Comparison of ENCODE assay signal across 12 cellular contexts in genomic region chr13:20359335-20359734, GRCh38.
DNase-seq lines count a peak whose midpoint lies in the region; ATAC-seq and TF ChIP-seq lines count a peak whose summit lies in the region.
"Had no signal": no experiment of that assay in that cellular context is flagged by ENCODE, and none has a peak within 500 bp of the region (broad histone marks: within the 10 kb centered on the region; RNA-seq: fewer than 3 reads in every experiment).

No MANE protein-coding gene starts in this region.

- peaks cover 26 to 27% of the 10 kb centered on the region in 2 donors for H3K4me1 Mint-ChIP-seq in natural killer cell treated with Interleukin-12 subunit alpha and Interleukin-12 subunit beta and Interleukin-15 and Interleukin-18, amount 100 ng/mL, for 72 hours (ENCODE audit: low read depth in 2 of 2)
- H3K4me1 Mint-ChIP-seq in natural killer cell (peaks cover 12 to 23% of the 10 kb centered on the region in 2 donors), H9 (peaks cover 12 to 15% of the 10 kb centered on the region in 2 experiments)

- H3K9ac ChIP-seq in H9 (ENCODE audit: extremely low read depth, insufficient read length, low read length) = no peak overlapping the region

- H4K91ac ChIP-seq in H9 (ENCODE audit: insufficient read length, low read depth, low read length) = no peak overlapping the region

- no peak overlapping the region for H3K18ac ChIP-seq in H9 (ENCODE audit: insufficient read length, low read depth, low read length)

- DNase-seq in natural killer cell treated with Interleukin-12 subunit alpha and Interleukin-12 subunit beta and Interleukin-15 and Interleukin-18, amount 100 ng/mL, for 72 hours (ENCODE audit: low spot score) = no peak
- no peak for DNase-seq in natural killer cell
- DNase-seq in SJSA1 (ENCODE audit: low read depth in 1 of 2, low spot score in 2 of 2) = peak; percentile 76
- DNase-seq in fibroblast of the aortic adventitia (ENCODE audit: low read depth) = peak; percentile 94
- no peak for DNase-seq in H9
- no peak for DNase-seq in ovary
- no peak for DNase-seq in KG1 (lab: John Stamatoyannopoulos, UW)
- DNase-seq: activated T-cell treated with anti-CD3 and anti-CD28 coated beads for 4 hours, COR-L47, Right ventricle myocardium superior, uterus had no signal

- no peak overlapping the region for H2BK5ac ChIP-seq in H9 (ENCODE audit: insufficient read length, low read length)

- H3K9me3 ChIP-seq in SJSA1 (replicated peaks) (no peaks in the 10 kb centered on the region), H9 (ENCODE audit: control insufficient read depth, low read depth, low read length) (no peaks in the 10 kb centered on the region), ovary (no peaks in the 10 kb centered on the region)
- H3K9me3 ChIP-seq: uterus had no signal

- intact Hi-C loops in natural killer cell (cut with micrococcal nuclease) (no loop called here), ovary (cut with DNase I) (no loop called here)

- TF ChIP-seq CTCF in natural killer cell (IDR thresholded peaks at IDR 0.05) = no peak
- no peak for TF ChIP-seq CTCF in fibroblast of the aortic adventitia (IDR thresholded peaks at IDR 0.05; ENCODE audit: insufficient read depth, low read length)
- TF ChIP-seq CTCF in H9 (conservative IDR thresholded peaks at IDR 0.05) = no peak
- no peak for TF ChIP-seq CTCF in ovary (IDR thresholded peaks at IDR 0.05)

- no peak overlapping the region for H2BK120ac ChIP-seq in H9 (ENCODE audit: low read depth, low read length, poor library complexity, severe bottlenecking)

- no peak overlapping the region for H2AK5ac ChIP-seq in H9 (ENCODE audit: insufficient read length, low read length)

- no peak overlapping the region for H4K8ac ChIP-seq in H9 (replicated peaks; ENCODE audit: insufficient read length, low read depth, low read length)

- H3T11ph ChIP-seq in H9 (ENCODE audit: low read length) = no peak overlapping the region

- H3K27ac ChIP-seq in SJSA1 (no peak overlapping the region), H9 (ENCODE audit: insufficient read length, low read depth, low read length) (no peak overlapping the region), ovary (no peak overlapping the region)
- H3K27ac ChIP-seq: uterus had no signal

- H3K4me3 Mint-ChIP-seq in natural killer cell treated with Interleukin-12 subunit alpha and Interleukin-12 subunit beta and Interleukin-15 and Interleukin-18, amount 100 ng/mL, for 72 hours = no peak overlapping the region
- no peak overlapping the region for H3K4me3 Mint-ChIP-seq in natural killer cell
- H3K4me3 Mint-ChIP-seq in H9 = no peak overlapping the region

- H3K23ac ChIP-seq in H9 (ENCODE audit: insufficient read length, low read depth, low read length) = no peak overlapping the region

- H3K4me2 ChIP-seq in H9 (ENCODE audit: insufficient read depth, insufficient read length, low read length) = no peak overlapping the region

- H3K23me2 ChIP-seq in H9 (ENCODE audit: insufficient read length, low read depth, low read length, poor library complexity, severe bottlenecking) = no peaks in the 10 kb centered on the region

- no peak overlapping the region for H2BK12ac ChIP-seq in H9 (ENCODE audit: insufficient read length, low read depth, low read length)

- H3K9me3 Mint-ChIP-seq in natural killer cell treated with Interleukin-12 subunit alpha and Interleukin-12 subunit beta and Interleukin-15 and Interleukin-18, amount 100 ng/mL, for 72 hours = no peaks in the 10 kb centered on the region
- no peaks in the 10 kb centered on the region for H3K9me3 Mint-ChIP-seq in natural killer cell
- no peaks in the 10 kb centered on the region; a peak in 1 of 5 replicates for H3K9me3 Mint-ChIP-seq in H9

- H3K4me3 ChIP-seq in SJSA1 = no peak overlapping the region
- no peak overlapping the region for H3K4me3 ChIP-seq in fibroblast of the aortic adventitia (ENCODE audit: low read depth, low read length)
- no peak overlapping the region for H3K4me3 ChIP-seq in ovary
- H3K4me3 ChIP-seq: uterus had no signal

- no peak overlapping the region for H2AFZ ChIP-seq in H9 (ENCODE audit: low read length)

- H2BK15ac ChIP-seq in H9 (ENCODE audit: low read depth, low read length) = no peak overlapping the region

- no peaks in the 10 kb centered on the region for H3K79me2 ChIP-seq in H9 (ENCODE audit: insufficient read depth, low read length)

- no peak overlapping the region for H3K56ac ChIP-seq in H9 (ENCODE audit: insufficient read length, low read depth, low read length)

- H4K20me1 ChIP-seq in H9 (ENCODE audit: control insufficient read depth, insufficient read depth, insufficient read length) = no peaks in the 10 kb centered on the region

- peaks cover 10 to 25% of the 10 kb centered on the region in 2 donors for H3K27me3 Mint-ChIP-seq in natural killer cell treated with Interleukin-12 subunit alpha and Interleukin-12 subunit beta and Interleukin-15 and Interleukin-18, amount 100 ng/mL, for 72 hours
- peaks cover 6 to 12% of the 10 kb centered on the region in 2 donors for H3K27me3 Mint-ChIP-seq in natural killer cell (ENCODE audit: low read depth in 2 of 2)
- peaks cover 76% of the 10 kb centered on the region for H3K27me3 Mint-ChIP-seq in H9 (ENCODE audit: low read depth)

- WGBS in H9 (ENCODE audit: extremely low coverage, insufficient read length, low lambda C conversion rate) = no CpG with 5 or more reads among the region's 5 CpGs
- WGBS in ovary, 3 donors = 84 to 86% (median 84%) methylated on average over 5 of the region's 5 CpGs

- ATAC-seq in natural killer cell treated with Interleukin-12 subunit alpha and Interleukin-12 subunit beta and Interleukin-15 and Interleukin-18, amount 100 ng/mL, for 72 hours = peak; percentile 46 to 66
- ATAC-seq in natural killer cell (no peak), GM21619 (IDR thresholded peaks at IDR 0.05; ENCODE audit: unreplicated experiment) (no peak)

- no peaks in the 10 kb centered on the region for H3K36me3 Mint-ChIP-seq in natural killer cell treated with Interleukin-12 subunit alpha and Interleukin-12 subunit beta and Interleukin-15 and Interleukin-18, amount 100 ng/mL, for 72 hours
- H3K36me3 Mint-ChIP-seq in natural killer cell (no peaks in the 10 kb centered on the region), H9 (ENCODE audit: insufficient read depth in 1 of 3, low read depth in 3 of 3) (no peaks in the 10 kb centered on the region)

- peaks cover 23% of the 10 kb centered on the region for H3K4me1 ChIP-seq in SJSA1 (replicated peaks)
- no peaks in the 10 kb centered on the region; the same call in 1 of the 2 replicates for H3K4me1 ChIP-seq in H9 (ENCODE audit: insufficient read depth, low read length)
- no peaks in the 10 kb centered on the region for H3K4me1 ChIP-seq in ovary (ENCODE audit: insufficient read depth)
- H3K4me1 ChIP-seq: uterus had no signal

- H3K27me3 ChIP-seq in SJSA1 (replicated peaks) (no peaks in the 10 kb centered on the region), H9 (ENCODE audit: insufficient read depth, low read length) (peaks cover 10% of the 10 kb centered on the region; the same call in 1 of the 2 replicates), ovary (no peaks in the 10 kb centered on the region)
- H3K27me3 ChIP-seq: uterus had no signal

- no peak overlapping the region for H3K14ac ChIP-seq in H9 (ENCODE audit: insufficient read depth, low read length)

- H3K27ac Mint-ChIP-seq in natural killer cell treated with Interleukin-12 subunit alpha and Interleukin-12 subunit beta and Interleukin-15 and Interleukin-18, amount 100 ng/mL, for 72 hours = no peak overlapping the region
- H3K27ac Mint-ChIP-seq in natural killer cell = no peak overlapping the region
- no peak overlapping the region for H3K27ac Mint-ChIP-seq in H9

- H4K5ac ChIP-seq in H9 (ENCODE audit: insufficient read length, low read depth, low read length) = no peak overlapping the region

- H3K4ac ChIP-seq in H9 (ENCODE audit: low read depth, low read length) = no peak overlapping the region

- TF ChIP-seq EP300 in ovary (IDR thresholded peaks at IDR 0.05) = no peak

- no peak overlapping the region for H2BK20ac ChIP-seq in H9 (ENCODE audit: low read depth, low read length, poor library complexity, severe bottlenecking)

- TF ChIP-seq POLR2A in ovary (IDR thresholded peaks at IDR 0.05) = no peak

- H3K36me3 ChIP-seq in SJSA1 (no peaks in the 10 kb centered on the region), ovary (no peaks in the 10 kb centered on the region)
- H3K36me3 ChIP-seq: uterus had no signal

- no peaks in the 10 kb centered on the region for H3K79me1 ChIP-seq in H9 (ENCODE audit: insufficient read depth, low read depth, low read length, poor library complexity, severe bottlenecking)

Comparison
In these comparisons a context has a peak if more than half of its experiments do, and no peak if none do; other contexts are left out.
1. ATAC-seq: peak in natural killer cell treated with Interleukin-12 subunit alpha and Interleukin-12 subunit beta and Interleukin-15 and Interleukin-18, amount 100 ng/mL, for 72 hours (2 of 2); none in natural killer cell (0 of 3) and GM21619 (single experiment).
2. DNase-seq: peak in SJSA1 (2 of 2) and fibroblast of the aortic adventitia (single experiment); none in natural killer cell treated with Interleukin-12 subunit alpha and Interleukin-12 subunit beta and Interleukin-15 and Interleukin-18, amount 100 ng/mL, for 72 hours (single experiment), natural killer cell (single experiment), H9 (single experiment), ovary (0 of 5) and KG1 (single experiment).